ENCODE assay signal across 19 cellular contexts in the genomic region with DNA sequence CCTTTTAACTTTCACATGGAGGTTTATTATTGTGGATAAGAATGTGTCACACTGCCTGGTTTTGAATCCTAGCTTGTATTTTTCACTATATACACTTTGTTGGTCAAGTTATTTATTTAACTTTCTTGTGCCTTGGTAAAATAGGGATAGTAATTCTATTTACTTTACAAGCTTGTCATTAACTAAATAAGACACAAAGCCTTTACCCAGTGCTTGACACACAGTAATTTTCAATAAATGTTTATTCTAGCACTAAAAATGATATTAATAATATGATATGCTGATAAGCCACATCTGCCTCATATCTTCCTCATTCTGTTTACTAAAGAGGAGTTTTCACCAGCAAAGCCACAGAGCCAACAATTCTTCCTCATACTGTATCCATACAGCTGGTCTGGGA.
"Had no signal": no experiment of that assay in that cellular context is flagged by ENCODE, and none has a peak within 500 bp of the region (broad histone marks: within the 10 kb centered on the region; RNA-seq: fewer than 3 reads in every experiment).

No MANE protein-coding gene starts in this region.

- H3K27ac ChIP-seq: RWPE1 had no signal

- H3K9me3 ChIP-seq: SK-N-SH had no signal

- DNase-seq: Karpas-422, KG1, MM.1S, NCI-H1092 treated with DMSO at 0.1 percent for 48 hours, NCI-H1436, NCI-H187, NCI-H2029, NCI-H2081 treated with DMSO at 0.1 percent for 48 hours, NCI-H2171, NCI-H226, NCI-H446, NCI-H510A, NCI-H524 treated with DMSO at 0.1 percent for 48 hours, NCI-H69, NCI-H774, SHP77, SK-N-SH had no signal

- H3K9ac ChIP-seq: SK-N-SH had no signal

- ATAC-seq: Panc1 had no signal
